2 cellular contexts compared by ENCODE assay signal in the genomic region with DNA sequence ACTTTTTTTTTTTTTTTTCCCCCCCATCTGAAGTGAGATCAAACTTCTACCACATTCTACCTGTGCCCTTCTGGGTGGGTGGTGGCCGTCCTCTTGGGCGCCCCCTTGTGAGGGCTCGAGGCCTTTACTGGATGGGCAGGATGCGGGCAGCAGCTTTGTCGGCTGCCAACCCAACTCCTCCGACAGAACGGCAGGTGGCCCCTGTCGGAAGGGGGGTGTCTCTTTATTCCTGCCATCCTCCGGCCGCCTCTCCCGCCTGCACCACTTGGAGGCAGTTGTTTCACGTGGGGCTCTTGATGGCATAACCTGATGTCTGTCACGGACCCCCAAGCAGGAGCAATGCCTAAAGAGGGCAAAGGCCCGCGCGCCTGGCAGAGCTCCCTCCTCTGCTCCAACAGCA.
TF ChIP-seq lines count a peak whose summit lies in the region.

No MANE protein-coding gene starts in this region.

TF ChIP-seq in SK-N-SH treated with all-trans-retinoic acid at 6 μM for 48 hours, 23 proteins besides CTCF, POLR2A, EP300 and RAD21 (continued from another document):
- TF ChIP-seq CREB5 (CRISPR knock-in tag; IDR thresholded peaks at IDR 0.05; ENCODE audit: low read depth) (no peak), PPARA (CRISPR knock-in tag; IDR thresholded peaks at IDR 0.05; ENCODE audit: borderline replicate concordance) (no peak), ARNTL (CRISPR knock-in tag; IDR thresholded peaks at IDR 0.05; ENCODE audit: borderline replicate concordance, low read depth) (no peak), ZNF70 (CRISPR knock-in tag; IDR thresholded peaks at IDR 0.05) (no peak)

TF ChIP-seq in liver, 16 proteins besides CTCF, POLR2A, EP300 and RAD21 (continued from another document):
- TF ChIP-seq, protein P1, sequence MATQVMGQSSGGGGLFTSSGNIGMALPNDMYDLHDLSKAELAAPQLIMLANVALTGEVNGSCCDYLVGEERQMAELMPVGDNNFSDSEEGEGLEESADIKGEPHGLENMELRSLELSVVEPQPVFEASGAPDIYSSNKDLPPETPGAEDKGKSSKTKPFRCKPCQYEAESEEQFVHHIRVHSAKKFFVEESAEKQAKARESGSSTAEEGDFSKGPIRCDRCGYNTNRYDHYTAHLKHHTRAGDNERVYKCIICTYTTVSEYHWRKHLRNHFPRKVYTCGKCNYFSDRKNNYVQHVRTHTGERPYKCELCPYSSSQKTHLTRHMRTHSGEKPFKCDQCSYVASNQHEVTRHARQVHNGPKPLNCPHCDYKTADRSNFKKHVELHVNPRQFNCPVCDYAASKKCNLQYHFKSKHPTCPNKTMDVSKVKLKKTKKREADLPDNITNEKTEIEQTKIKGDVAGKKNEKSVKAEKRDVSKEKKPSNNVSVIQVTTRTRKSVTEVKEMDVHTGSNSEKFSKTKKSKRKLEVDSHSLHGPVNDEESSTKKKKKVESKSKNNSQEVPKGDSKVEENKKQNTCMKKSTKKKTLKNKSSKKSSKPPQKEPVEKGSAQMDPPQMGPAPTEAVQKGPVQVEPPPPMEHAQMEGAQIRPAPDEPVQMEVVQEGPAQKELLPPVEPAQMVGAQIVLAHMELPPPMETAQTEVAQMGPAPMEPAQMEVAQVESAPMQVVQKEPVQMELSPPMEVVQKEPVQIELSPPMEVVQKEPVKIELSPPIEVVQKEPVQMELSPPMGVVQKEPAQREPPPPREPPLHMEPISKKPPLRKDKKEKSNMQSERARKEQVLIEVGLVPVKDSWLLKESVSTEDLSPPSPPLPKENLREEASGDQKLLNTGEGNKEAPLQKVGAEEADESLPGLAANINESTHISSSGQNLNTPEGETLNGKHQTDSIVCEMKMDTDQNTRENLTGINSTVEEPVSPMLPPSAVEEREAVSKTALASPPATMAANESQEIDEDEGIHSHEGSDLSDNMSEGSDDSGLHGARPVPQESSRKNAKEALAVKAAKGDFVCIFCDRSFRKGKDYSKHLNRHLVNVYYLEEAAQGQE (IDR thresholded peaks at IDR 0.05), result no peak
- no peak for TF ChIP-seq JUND (IDR thresholded peaks at IDR 0.05)
- no peak for TF ChIP-seq ZBTB33 (IDR thresholded peaks at IDR 0.05)
